ENCODE assay signal across 14 cellular contexts in the genomic region with DNA sequence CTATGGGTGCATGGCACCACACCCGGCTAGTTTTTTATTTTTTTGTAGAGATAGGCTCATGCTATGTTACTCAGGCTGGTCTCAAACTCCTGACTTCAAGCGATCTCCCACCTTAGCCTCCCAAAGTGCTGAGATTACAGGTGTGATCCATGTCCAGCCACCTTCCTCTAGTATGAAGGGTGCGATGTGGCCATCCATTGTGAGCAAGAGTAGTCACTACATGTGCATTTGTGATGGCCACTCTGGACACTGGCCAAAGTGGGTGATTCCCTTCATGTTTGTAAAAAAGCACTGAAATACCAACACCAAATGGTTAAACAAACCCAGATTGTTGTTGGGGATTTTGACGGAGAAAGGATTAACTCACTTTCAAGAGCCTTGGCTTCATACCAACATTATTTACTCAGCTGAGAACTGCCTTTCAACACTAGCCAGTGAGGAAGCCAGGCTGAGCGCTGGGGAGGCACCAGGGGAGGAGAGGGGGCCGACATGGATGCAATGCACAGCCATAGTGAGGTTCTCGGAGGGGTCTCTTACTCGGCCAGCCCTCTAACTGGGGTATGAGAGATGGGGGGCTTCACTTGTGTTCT.
DNase-seq lines count a peak whose midpoint lies in the region; ATAC-seq and TF ChIP-seq lines count a peak whose summit lies in the region.
"Had no signal": no experiment of that assay in that cellular context is flagged by ENCODE, and none has a peak within 500 bp of the region (broad histone marks: within the 10 kb centered on the region; RNA-seq: fewer than 3 reads in every experiment).

No MANE protein-coding gene starts in this region.

- H3K27me3 ChIP-seq in AG04450 (ENCODE audit: control insufficient read depth, insufficient read depth, low read length) = no peaks in the 10 kb centered on the region

- CTCF ChIA-PET in AG04450 (lab: Charles Lee) = no interaction called here

- POLR2A ChIA-PET in AG04450 (lab: Yijun Ruan, JAX) = no interaction called here

- ATAC-seq in left ventricle myocardium superior (peak; percentile 75), SK-N-SH treated with all-trans-retinoic acid at 6 μM for 48 hours (no peak), GM18858 (IDR thresholded peaks at IDR 0.05; ENCODE audit: unreplicated experiment) (no peak), HG02610 (IDR thresholded peaks at IDR 0.05; ENCODE audit: unreplicated experiment) (no peak)

- DNase-seq in AG04450 (ENCODE audit: low read depth, low spot score) = peak; percentile 62
- DNase-seq in LHCN-M2 (ENCODE audit: low read depth) = peak; percentile 48
- DNase-seq in brain pericyte (ENCODE audit: low read depth, low spot score) = peak; percentile 32
- peak; percentile 41 for DNase-seq in left ventricle myocardium superior
- no peak for DNase-seq in middle frontal gyrus (ENCODE audit: extremely low spot score, low spot score)
- DNase-seq: erythroblast; KG1; NCI-H1417 treated with DMSO at 0.1 percent for 48 hours; occipital lobe; stimulated activated CD4-positive, alpha-beta T cell treated with anti-CD3 and anti-CD28 coated beads, Interleukin-15, amount 100 ng/mL, for 24 hours had no signal

- no peak overlapping the region for H3K27ac ChIP-seq in AG04450 (ENCODE audit: low read depth, low read length)

- H3K9me3 ChIP-seq in AG04450 (ENCODE audit: control insufficient read depth, insufficient read depth, low read length) = no peaks in the 10 kb centered on the region; the same call in 1 of the 2 replicates
- H3K9me3 ChIP-seq: HAP-1 had no signal

- TF ChIP-seq CTCF in AG04450 (IDR thresholded peaks at IDR 0.05; ENCODE audit: low read depth, low read length) = no peak

- intact Hi-C loops in left ventricle myocardium superior (cut with micrococcal nuclease) = no loop called here

- no peak overlapping the region for H3K4me3 ChIP-seq in AG04450 (ENCODE audit: low read depth, low read length)
- H3K4me3 ChIP-seq: HAP-1 had no signal

TF ChIP-seq in SK-N-SH treated with all-trans-retinoic acid at 6 μM for 48 hours, 23 proteins besides CTCF, POLR2A, EP300 and RAD21:
- TF ChIP-seq RARB (CRISPR knock-in tag; IDR thresholded peaks at IDR 0.05) = no peak
- TF ChIP-seq OSR1 (CRISPR knock-in tag; IDR thresholded peaks at IDR 0.05) = no peak
- TF ChIP-seq ISL1 (CRISPR knock-in tag; IDR thresholded peaks at IDR 0.05) = no peak
- no peak for TF ChIP-seq ZNF565 (CRISPR knock-in tag; conservative IDR thresholded peaks at IDR 0.05; ENCODE audit: low read depth)
- TF ChIP-seq BACH2 (CRISPR knock-in tag; IDR thresholded peaks at IDR 0.05; ENCODE audit: borderline replicate concordance) = no peak
- TF ChIP-seq, protein P1, sequence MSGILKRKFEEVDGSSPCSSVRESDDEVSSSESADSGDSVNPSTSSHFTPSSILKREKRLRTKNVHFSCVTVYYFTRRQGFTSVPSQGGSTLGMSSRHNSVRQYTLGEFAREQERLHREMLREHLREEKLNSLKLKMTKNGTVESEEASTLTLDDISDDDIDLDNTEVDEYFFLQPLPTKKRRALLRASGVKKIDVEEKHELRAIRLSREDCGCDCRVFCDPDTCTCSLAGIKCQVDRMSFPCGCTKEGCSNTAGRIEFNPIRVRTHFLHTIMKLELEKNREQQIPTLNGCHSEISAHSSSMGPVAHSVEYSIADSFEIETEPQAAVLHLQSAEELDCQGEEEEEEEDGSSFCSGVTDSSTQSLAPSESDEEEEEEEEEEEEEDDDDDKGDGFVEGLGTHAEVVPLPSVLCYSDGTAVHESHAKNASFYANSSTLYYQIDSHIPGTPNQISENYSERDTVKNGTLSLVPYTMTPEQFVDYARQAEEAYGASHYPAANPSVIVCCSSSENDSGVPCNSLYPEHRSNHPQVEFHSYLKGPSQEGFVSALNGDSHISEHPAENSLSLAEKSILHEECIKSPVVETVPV (CRISPR knock-in tag; IDR thresholded peaks at IDR 0.05) = no peak
- no peak for TF ChIP-seq ZNF70 (CRISPR knock-in tag; IDR thresholded peaks at IDR 0.05)
- no peak for TF ChIP-seq GLIS3 (CRISPR knock-in tag; IDR thresholded peaks at IDR 0.05)
- TF ChIP-seq ZFP30 (CRISPR knock-in tag; IDR thresholded peaks at IDR 0.05) = no peak
- TF ChIP-seq PPARA (CRISPR knock-in tag; IDR thresholded peaks at IDR 0.05; ENCODE audit: borderline replicate concordance) = no peak
- TF ChIP-seq TSHZ2 (CRISPR knock-in tag; IDR thresholded peaks at IDR 0.05) = no peak
TF ChIP-seq in SK-N-SH treated with all-trans-retinoic acid at 6 μM for 48 hours: peak in this region for 0.
